In the genomic region with DNA sequence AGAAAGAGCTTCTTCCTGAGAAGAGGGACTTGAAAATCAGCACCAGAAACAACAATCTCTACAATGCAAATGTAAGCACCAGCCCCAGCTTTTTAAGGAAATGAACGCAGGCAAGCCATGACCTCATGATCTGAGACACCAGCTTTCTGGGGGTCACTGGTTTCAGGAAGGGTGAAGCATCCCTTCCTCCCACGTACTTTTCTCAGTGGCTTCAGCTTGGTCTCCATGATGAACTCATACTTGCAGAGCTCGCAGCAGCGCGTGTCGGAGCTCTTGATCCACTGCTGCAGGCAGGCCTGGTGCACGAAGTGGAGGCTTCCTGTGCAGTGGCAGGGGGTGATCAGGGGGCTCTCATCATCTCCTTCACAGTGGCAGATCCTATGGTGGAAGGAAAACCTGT, we compare ENCODE assay signal across 12 cellular contexts.
DNase-seq lines count a peak whose midpoint lies in the region; ATAC-seq, FAIRE-seq and TF ChIP-seq lines count a peak whose summit lies in the region.
"Had no signal": no experiment of that assay in that cellular context is flagged by ENCODE, and none has a peak within 500 bp of the region (broad histone marks: within the 10 kb centered on the region; RNA-seq: fewer than 3 reads in every experiment).

No MANE protein-coding gene starts in this region.

- WGBS in hepatocyte (ENCODE audit: low lambda C conversion rate, missing lambda C conversion rate) = 92% methylated on average over 7 of the region's 7 CpGs

- no peaks in the 10 kb centered on the region for H4K20me1 ChIP-seq in hepatocyte (ENCODE audit: insufficient read depth, poor library complexity, severe bottlenecking)

- H3K27ac ChIP-seq in mucosa of rectum (ENCODE audit: low read depth in 2 of 2, low read length in 2 of 2) (peak overlapping the region; percentile 35 to 67), hepatocyte (no peak overlapping the region)
- H3K27ac ChIP-seq: brain microvascular endothelial cell, prostate gland had no signal

- H3K36me3 ChIP-seq in mucosa of rectum (ENCODE audit: control insufficient read depth in 2 of 2, insufficient read depth in 2 of 2, low read length in 2 of 2) (peaks cover 34 to 52% of the 10 kb centered on the region in 2 donors), hepatocyte (replicated peaks; ENCODE audit: insufficient read depth, low read depth) (no peaks in the 10 kb centered on the region)
- H3K36me3 ChIP-seq: brain microvascular endothelial cell had no signal

- no peak for TF ChIP-seq CTCF in hepatocyte (IDR thresholded peaks at IDR 0.05; ENCODE audit: poor library complexity)

- H3K4me1 ChIP-seq in mucosa of rectum (ENCODE audit: control insufficient read depth in 2 of 2, insufficient read depth in 2 of 2, low read length in 2 of 2) = peaks cover 0 to 12% of the 10 kb centered on the region in 2 donors
- no peaks in the 10 kb centered on the region for H3K4me1 ChIP-seq in hepatocyte (ENCODE audit: insufficient read depth)
- H3K4me1 ChIP-seq: prostate gland had no signal

- DNase-seq in activated T-cell treated with anti-CD3 and anti-CD28 coated beads for 4 hours (no peak), RCC 7860 (ENCODE audit: low spot score) (no peak), hepatocyte (ENCODE audit: low spot score) (no peak), SKM-1 (lab: John Stamatoyannopoulos, UW; ENCODE audit: unreplicated experiment) (no peak)
- DNase-seq: brain microvascular endothelial cell, heart right ventricle, NCI-H2081 treated with DMSO at 0.1 percent for 48 hours had no signal

- ATAC-seq in GM18867 (IDR thresholded peaks at IDR 0.05; ENCODE audit: unreplicated experiment) (peak; percentile 68), GM21717 (IDR thresholded peaks at IDR 0.05; ENCODE audit: unreplicated experiment) (peak; percentile 74), HG03460 (IDR thresholded peaks at IDR 0.05; ENCODE audit: unreplicated experiment) (peak; percentile 67)

- no peak for FAIRE-seq in RCC 7860 (lab: Jason Lieb, UNC)

- H3K4me3 ChIP-seq in mucosa of rectum (ENCODE audit: low read length in 2 of 2) = no peak overlapping the region
- H3K4me3 ChIP-seq in hepatocyte = no peak overlapping the region
- H3K4me3 ChIP-seq: heart right ventricle, prostate gland had no signal

- no peak overlapping the region for H3K9ac ChIP-seq in mucosa of rectum (ENCODE audit: low read depth in 1 of 2, low read length in 2 of 2)

- no peaks in the 10 kb centered on the region for H3K79me2 ChIP-seq in hepatocyte

- H3K4me2 ChIP-seq in hepatocyte = no peak overlapping the region

- no peaks in the 10 kb centered on the region for H3K27me3 ChIP-seq in mucosa of rectum (ENCODE audit: control insufficient read depth in 2 of 2, insufficient read depth in 2 of 2, low read length in 2 of 2)
- no peaks in the 10 kb centered on the region for H3K27me3 ChIP-seq in hepatocyte
- H3K27me3 ChIP-seq: brain microvascular endothelial cell, heart right ventricle had no signal

- H3K9me3 ChIP-seq in mucosa of rectum (ENCODE audit: control insufficient read depth in 2 of 2, low read length in 2 of 2) (no peaks in the 10 kb centered on the region), hepatocyte (ENCODE audit: low read depth) (no peaks in the 10 kb centered on the region)
- H3K9me3 ChIP-seq: heart right ventricle, prostate gland had no signal

- H2AFZ ChIP-seq in hepatocyte = no peak overlapping the region

- no peaks in the 10 kb centered on the region for H3K9me2 ChIP-seq in hepatocyte (replicated peaks; ENCODE audit: insufficient read depth)
